In the genomic region with DNA sequence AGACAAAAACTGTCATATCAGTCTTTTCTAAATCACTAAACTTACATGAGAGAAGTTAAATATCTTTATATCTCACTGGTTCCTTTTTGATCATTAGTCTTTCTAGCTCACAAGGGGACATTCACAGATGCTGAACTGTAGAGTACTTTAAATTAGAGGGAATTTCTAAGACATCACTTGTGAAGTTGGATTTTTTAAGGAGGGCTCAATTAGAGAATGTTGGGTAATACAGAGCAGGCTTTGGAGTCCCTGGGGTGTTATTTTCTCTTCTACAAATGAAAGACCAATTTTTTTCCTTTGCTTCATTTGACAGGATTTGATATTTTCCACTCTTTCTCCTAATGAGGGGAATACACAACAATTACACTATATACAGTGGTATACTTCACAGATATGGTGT, we compare ENCODE assay signal across 18 cellular contexts.
DNase-seq lines count a peak whose midpoint lies in the region; ATAC-seq and TF ChIP-seq lines count a peak whose summit lies in the region.
"Had no signal": no experiment of that assay in that cellular context is flagged by ENCODE, and none has a peak within 500 bp of the region (broad histone marks: within the 10 kb centered on the region; RNA-seq: fewer than 3 reads in every experiment).

No MANE protein-coding gene starts in this region.

- DNase-seq in adipocyte (ENCODE audit: low read depth) (peak; percentile 18), tibial artery (no peak)
- DNase-seq in stimulated activated CD4-positive, alpha-beta T cell treated with anti-CD3 and anti-CD28 coated beads, Interleukin-2, amount 100 ng/mL, for 24 hours, result no peak
- DNase-seq in stimulated activated CD4-positive, alpha-beta T cell treated with anti-CD3 and anti-CD28 coated beads, Interleukin-12 subunit alpha, Interleukin-12 subunit beta, amount 100 ng/mL, for 4 hours, result no peak
- DNase-seq: Caco-2; CD4-positive, CD25-positive, alpha-beta regulatory T cell; CD8-positive, alpha-beta T cell; DMS153; DND-41; GOT3; HFFc6 had no signal

- no peaks in the 10 kb centered on the region for H3K36me3 ChIP-seq in adipocyte (ENCODE audit: control insufficient read depth, insufficient read depth, low read length, severe bottlenecking)
- H3K36me3 ChIP-seq in tibial artery, result no peaks in the 10 kb centered on the region
- H3K36me3 ChIP-seq: BLaER1, HAP-1 had no signal

- H3K4me3 Mint-ChIP-seq in nephron, result no peak overlapping the region
- H3K4me3 Mint-ChIP-seq: B cell; CD4-positive, CD25-positive, alpha-beta regulatory T cell; CD8-positive, alpha-beta T cell; HFFc6 had no signal

- intact Hi-C loops in tibial artery (cut with DNase I; ENCODE audit: low total_unique reads), result no loop called here

- no peak for TF ChIP-seq CTCF in nephron (IDR thresholded peaks at IDR 0.05; ENCODE audit: unreplicated experiment in 3 of 3)
- no peak for TF ChIP-seq CTCF in tibial artery (IDR thresholded peaks at IDR 0.05)

- no peaks in the 10 kb centered on the region for H3K36me3 Mint-ChIP-seq in nephron (ENCODE audit: low read depth)
- H3K36me3 Mint-ChIP-seq: CD4-positive, CD25-positive, alpha-beta regulatory T cell; CD8-positive, alpha-beta T cell had no signal

- H3K9me3 Mint-ChIP-seq in nephron, result no peaks in the 10 kb centered on the region
- H3K9me3 Mint-ChIP-seq: CD8-positive, alpha-beta T cell; HFFc6 had no signal

- H3K9me3 ChIP-seq in adipocyte (ENCODE audit: control insufficient read depth, low read length) (no peaks in the 10 kb centered on the region), tibial artery (no peaks in the 10 kb centered on the region)
- H3K9me3 ChIP-seq: BLaER1, Caco-2, HAP-1 had no signal

- H3K4me1 Mint-ChIP-seq in nephron, result peaks cover 15% of the 10 kb centered on the region
- H3K4me1 Mint-ChIP-seq: B cell; CD4-positive, CD25-positive, alpha-beta regulatory T cell had no signal

- H3K27me3 ChIP-seq in adipocyte (replicated peaks; ENCODE audit: control insufficient read depth, insufficient read depth, low read length) (no peaks in the 10 kb centered on the region), tibial artery (no peaks in the 10 kb centered on the region)
- H3K27me3 ChIP-seq: BLaER1 had no signal

- H3K27ac Mint-ChIP-seq in nephron, result peak overlapping the region; percentile 49 to 91 (median 60)
- H3K27ac Mint-ChIP-seq: B cell; CD4-positive, CD25-positive, alpha-beta regulatory T cell; CD8-positive, alpha-beta T cell; HFFc6 had no signal

- peak overlapping the region; percentile 17 to 40 for H3K27ac ChIP-seq in tibial artery
- H3K27ac ChIP-seq: 22Rv1, BLaER1, C4-2B had no signal

- H3K27me3 Mint-ChIP-seq in nephron (ENCODE audit: low read depth), result peaks cover 18% of the 10 kb centered on the region

- H3K4me3 ChIP-seq in adipocyte (ENCODE audit: low read length) (peak overlapping the region; percentile 26), tibial artery (no peak overlapping the region)
- H3K4me3 ChIP-seq: BLaER1, HAP-1 had no signal

- no peak for ATAC-seq in HG03565 (IDR thresholded peaks at IDR 0.05; ENCODE audit: unreplicated experiment)
- ATAC-seq: CD8-positive, alpha-beta T cell had no signal

- peaks cover 24% of the 10 kb centered on the region for H3K4me1 ChIP-seq in adipocyte (ENCODE audit: control insufficient read depth, insufficient read depth, low read length)
- peaks cover 0 to 31% (median 4%) of the 10 kb centered on the region in 4 donors for H3K4me1 ChIP-seq in tibial artery
- H3K4me1 ChIP-seq: BLaER1, Caco-2, HAP-1 had no signal

- H3K9ac ChIP-seq in adipocyte (ENCODE audit: low read length), result peak overlapping the region; percentile 53
- H3K9ac ChIP-seq: BLaER1 had no signal
